8 cellular contexts compared by ENCODE assay signal in genomic region chr13:74133657-74134201, GRCh38. TPM values are rescaled to one million over a fixed set of nuclear protein-coding genes. Genes with fewer than 3 reads are reported as not detected.
A peak's percentile ranks its signal among the peaks of the same experiment; 100 is the strongest.
DNase-seq lines count a peak whose midpoint lies in the region; ATAC-seq and TF ChIP-seq lines count a peak whose summit lies in the region.

No MANE protein-coding gene starts in this region.

- CTCF ChIA-PET in HEK293T (lab: Yijun Ruan, JAX): interaction anchor here (0.6 kb wide), 1 partner anchor 93 kb away, joined by 3 read pairs; no protein-coding TSS in a partner anchor

- H3K27ac ChIP-seq in adrenal gland (peak overlapping the region in 4 of 5 donors; percentile 42 to 90 (median 74)), right cardiac atrium (ENCODE audit: low read length) (peak overlapping the region; percentile 88), psoas muscle (peak overlapping the region; percentile 90)

- peak; percentile 77 to 81 for ATAC-seq in right cardiac atrium
- peak; percentile 71 to 77 (median 73) for ATAC-seq in psoas muscle

- H3K27me3 ChIP-seq in adrenal gland (no peaks in the 10 kb centered on the region), right cardiac atrium (ENCODE audit: control insufficient read depth, insufficient read depth) (no peaks in the 10 kb centered on the region), psoas muscle (ENCODE audit: insufficient read depth in 3 of 3, low read length in 2 of 3) (no peaks in the 10 kb centered on the region)

- POLR2A ChIA-PET in HEK293T (lab: Yijun Ruan, JAX): interaction anchor here (1.0 to 2.9 kb wide), 9 partner anchors 13 to 298 kb away, joined by 3 to 17 read pairs (median 4); no protein-coding TSS in a partner anchor

- intact Hi-C loops in adrenal gland (cut with DNase I): no loop called here
- intact Hi-C loops in right cardiac atrium (cut with DNase I): loop anchor here in 3 of 4 donors (10.0 kb wide), 3 partner anchors 69 to 169 kb away; no protein-coding TSS in a partner anchor
- intact Hi-C loops in psoas muscle (cut with DNase I): loop anchor here (2.0 to 10.0 kb wide), 4 partner anchors 71 to 379 kb away; no protein-coding TSS in a partner anchor

- TF ChIP-seq CTCF in NB4 (IDR thresholded peaks at IDR 0.05; ENCODE audit: low read depth, low read length): no peak
- TF ChIP-seq CTCF in adrenal gland (IDR thresholded peaks at IDR 0.05): no peak
- TF ChIP-seq CTCF in psoas muscle (IDR thresholded peaks at IDR 0.05): no peak

- no peaks in the 10 kb centered on the region for H3K36me3 ChIP-seq in adrenal gland (replicated peaks in 1 of 2)
- no peaks in the 10 kb centered on the region for H3K36me3 ChIP-seq in psoas muscle (ENCODE audit: insufficient read depth in 1 of 2, low read depth in 1 of 2)

- peaks cover 0 to 16% of the 10 kb centered on the region in 2 donors for H3K4me1 ChIP-seq in adrenal gland (replicated peaks in 1 of 2)
- peaks cover 3% of the 10 kb centered on the region for H3K4me1 ChIP-seq in right cardiac atrium (ENCODE audit: control insufficient read depth, insufficient read depth, low read length)
- peaks cover 25% of the 10 kb centered on the region for H3K4me1 ChIP-seq in psoas muscle

- peak; percentile 87 for DNase-seq in HEK293T (ENCODE audit: extremely low spot score)
- DNase-seq in NB4 (ENCODE audit: low read depth): peak; percentile 30
- peak; percentile 90 for DNase-seq in SW480 (ENCODE audit: low spot score)
- DNase-seq in adrenal gland: peak; percentile 73 to 85 (median 78)
- DNase-seq in right cardiac atrium: peak; percentile 89 to 95 (median 95)
- DNase-seq in psoas muscle: peak; percentile 81 to 92
- peak; percentile 83 for DNase-seq in ureter (ENCODE audit: low spot score)

- WGBS in adrenal gland, 4 donors: 0 to 1% (median 0%) methylated on average over 18 to 35 of the region's 35 CpGs
- WGBS in right cardiac atrium: under 1% methylated on average over 35 of the region's 35 CpGs
- 0 to 2% (median 0%) methylated on average over 19 to 35 of the region's 35 CpGs for WGBS in psoas muscle, 3 donors

- H3K4me3 ChIP-seq in NB4 (ENCODE audit: low read depth, low read length) (no peak overlapping the region), adrenal gland (peak overlapping the region in 2 of 4 donors; percentile 65 to 97), right cardiac atrium (ENCODE audit: low read length) (peak overlapping the region; percentile 95), psoas muscle (peak overlapping the region; percentile 89)

- H3K9me3 ChIP-seq in adrenal gland (replicated peaks in 1 of 3) (no peaks in the 10 kb centered on the region), right cardiac atrium (ENCODE audit: control insufficient read depth, low read length) (no peaks in the 10 kb centered on the region), psoas muscle (no peaks in the 10 kb centered on the region)

- TF ChIP-seq POLR2A in GM10847 (IDR thresholded peaks at IDR 0.05; ENCODE audit: extremely low read depth, insufficient read length) (peak; percentile 88), NB4 (IDR thresholded peaks at IDR 0.05; ENCODE audit: extremely low read depth, insufficient read length) (no peak), adrenal gland (IDR thresholded peaks at IDR 0.05) (peak; percentile 6 to 47)

TF ChIP-seq in HEK293T, 16 proteins besides CTCF, POLR2A, EP300 and RAD21:
- TF ChIP-seq NFRKB (IDR thresholded peaks at IDR 0.05) (no peak), SUZ12 (IDR thresholded peaks at IDR 0.05) (no peak), LEF1 (IDR thresholded peaks at IDR 0.05; ENCODE audit: borderline replicate concordance) (no peak), ZNF384 (IDR thresholded peaks at IDR 0.05) (peak; percentile 96), BHLHE40 (IDR thresholded peaks at IDR 0.05; ENCODE audit: borderline replicate concordance) (no peak), SP1 (IDR thresholded peaks at IDR 0.05) (no peak), L3MBTL2 (conservative IDR thresholded peaks at IDR 0.05) (peak; percentile 43; the same call in 1 of the 2 replicates), FOXK2 (IDR thresholded peaks at IDR 0.05) (no peak), HDGF (IDR thresholded peaks at IDR 0.05; ENCODE audit: borderline replicate concordance) (no peak), ARNT (IDR thresholded peaks at IDR 0.05) (no peak), FOXA1 (IDR thresholded peaks at IDR 0.05) (no peak), CTBP1 (IDR thresholded peaks at IDR 0.05; ENCODE audit: borderline replicate concordance) (peak; percentile 60), TARDBP (IDR thresholded peaks at IDR 0.05) (peak; percentile 95), ELF4 (IDR thresholded peaks at IDR 0.05) (no peak; the same call in 1 of the 2 replicates), FOXM1 (IDR thresholded peaks at IDR 0.05; ENCODE audit: borderline replicate concordance) (no peak)
- TF ChIP-seq, protein P1, sequence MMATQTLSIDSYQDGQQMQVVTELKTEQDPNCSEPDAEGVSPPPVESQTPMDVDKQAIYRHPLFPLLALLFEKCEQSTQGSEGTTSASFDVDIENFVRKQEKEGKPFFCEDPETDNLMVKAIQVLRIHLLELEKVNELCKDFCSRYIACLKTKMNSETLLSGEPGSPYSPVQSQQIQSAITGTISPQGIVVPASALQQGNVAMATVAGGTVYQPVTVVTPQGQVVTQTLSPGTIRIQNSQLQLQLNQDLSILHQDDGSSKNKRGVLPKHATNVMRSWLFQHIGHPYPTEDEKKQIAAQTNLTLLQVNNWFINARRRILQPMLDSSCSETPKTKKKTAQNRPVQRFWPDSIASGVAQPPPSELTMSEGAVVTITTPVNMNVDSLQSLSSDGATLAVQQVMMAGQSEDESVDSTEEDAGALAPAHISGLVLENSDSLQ (IDR thresholded peaks at IDR 0.05): no peak

RNA-seq across cellular contexts. Expression of gene KLF12, which starts 0.5 kb away (rescaled TPM):
- total RNA-seq in adrenal gland: 10 to 100 TPM in 1 of 8 donors, 1 to 10 TPM in 7; 3.5 to 12.0 (median 4.7) TPM
- polyA plus RNA-seq in adrenal gland: 1 to 10 TPM in 1 of 3 donors, under 1 TPM in 2; 0.77 to 1.6 (median 0.80) TPM
- total RNA-seq in right cardiac atrium: 10 to 100 TPM; 13.9 to 17.4 (median 15.9) TPM
- polyA plus RNA-seq in right cardiac atrium: 2.5 TPM
- total RNA-seq in psoas muscle: 10 to 100 TPM in 1 of 4 donors, 1 to 10 TPM in 3; 8.0 to 12.4 (median 8.6) TPM
- polyA plus RNA-seq in psoas muscle: 1 to 10 TPM in 2 of 3 donors, under 1 TPM in 1; 0.55 to 2.1 (median 1.7) TPM
- total RNA-seq in ureter: 12.9 TPM

Comparison
In these comparisons a context has a peak if more than half of its experiments do, and no peak if none do; other contexts are left out.
1. DNase-seq: peak in every context shown above with its lines; median percentile 95 in right cardiac atrium; 90 in SW480; 87 in HEK293T; 86 in psoas muscle; 83 in ureter; 78 in adrenal gland; 30 in NB4.
2. intact Hi-C loops: an anchor here in right cardiac atrium (10.0 kb wide) and psoas muscle (2.0 to 10.0 kb wide); none called in adrenal gland.